ENCODE assay signal across 28 cellular contexts in the genomic region with DNA sequence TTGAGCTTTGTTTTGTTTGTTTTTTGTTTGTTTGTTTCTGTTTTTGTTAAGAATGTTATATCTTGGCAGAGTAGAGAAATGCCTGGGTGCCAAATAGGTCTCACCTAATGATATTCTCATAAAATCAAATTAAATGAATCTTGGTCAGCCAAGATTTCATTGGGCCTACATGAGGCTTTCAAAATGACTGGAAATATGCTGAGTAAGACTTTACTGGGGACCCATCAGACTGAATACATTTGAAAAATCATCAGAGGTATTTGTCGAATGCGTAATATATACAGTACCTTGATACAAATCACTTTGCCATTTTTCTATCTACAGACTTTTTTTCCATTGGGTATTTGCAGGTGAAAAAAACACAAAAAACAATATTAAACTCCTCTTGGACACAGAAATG.
"Had no signal": no experiment of that assay in that cellular context is flagged by ENCODE, and none has a peak within 500 bp of the region (broad histone marks: within the 10 kb centered on the region; RNA-seq: fewer than 3 reads in every experiment).

No MANE protein-coding gene starts in this region.

- H3K36me3 Mint-ChIP-seq: activated CD4-positive, alpha-beta memory T cell treated with anti-CD3 and anti-CD28 coated beads for 36 hours; activated naive CD4-positive, alpha-beta T cell treated with anti-CD3 and anti-CD28 coated beads, Interleukin-2, amount 10 ng/mL, durations not matched to agents 7 days and 5 days; activated naive CD8-positive, alpha-beta T cell treated with anti-CD3 and anti-CD28 coated beads, Interleukin-2, amount 10 ng/mL, durations not matched to agents 7 days and 5 days had no signal

- H3K27ac Mint-ChIP-seq: activated CD4-positive, alpha-beta memory T cell treated with anti-CD3 and anti-CD28 coated beads for 36 hours; activated CD4-positive, alpha-beta T cell treated with anti-CD3 and anti-CD28 coated beads for 36 hours; activated CD4-positive, alpha-beta T cell treated with anti-CD3 and anti-CD28 coated beads, Interleukin-2, amount 10 ng/mL, durations not matched to agents 24 days and 14 days; activated CD8-positive, alpha-beta T cell treated with anti-CD3 and anti-CD28 coated beads, Interleukin-2, amount 10 ng/mL, durations not matched to agents 7 days and 5 days; activated naive CD4-positive, alpha-beta T cell treated with anti-CD3 and anti-CD28 coated beads, Interleukin-2, amount 10 ng/mL, durations not matched to agents 7 days and 5 days; activated naive CD4-positive, alpha-beta T cell treated with anti-CD3 and anti-CD28 coated beads, Interleukin-2, amount 50 U/mL, for 72 hours; activated naive CD8-positive, alpha-beta T cell treated with anti-CD3 and anti-CD28 coated beads, Interleukin-2, amount 10 ng/mL, durations not matched to agents 7 days and 5 days; activated T-cell treated with anti-CD3 and anti-CD28 coated beads, Interleukin-2, amount 50 U/mL, for 24 hours; activated T-cell treated with anti-CD3 and anti-CD28 coated beads, Interleukin-2, amount 50 U/mL, for 72 hours had no signal

- H3K4me3 Mint-ChIP-seq: activated CD4-positive, alpha-beta memory T cell treated with anti-CD3 and anti-CD28 coated beads for 36 hours; activated CD4-positive, alpha-beta T cell treated with anti-CD3 and anti-CD28 coated beads for 36 hours; activated CD4-positive, alpha-beta T cell treated with anti-CD3 and anti-CD28 coated beads, Interleukin-2, amount 10 ng/mL, durations not matched to agents 24 days and 14 days; activated CD8-positive, alpha-beta T cell treated with anti-CD3 and anti-CD28 coated beads, Interleukin-2, amount 10 ng/mL, durations not matched to agents 7 days and 5 days; activated naive CD4-positive, alpha-beta T cell treated with anti-CD3 and anti-CD28 coated beads, Interleukin-2, amount 10 ng/mL, durations not matched to agents 7 days and 5 days; activated naive CD8-positive, alpha-beta T cell treated with anti-CD3 and anti-CD28 coated beads, Interleukin-2, amount 10 ng/mL, durations not matched to agents 7 days and 5 days; activated T-cell treated with anti-CD3 and anti-CD28 coated beads, Interleukin-2, amount 50 U/mL, for 24 hours; activated T-cell treated with anti-CD3 and anti-CD28 coated beads, Interleukin-2, amount 50 U/mL, for 72 hours; central memory CD8-positive, alpha-beta T cell had no signal

- H3K36me3 ChIP-seq: ascending aorta, brain microvascular endothelial cell, colonic mucosa, esophagus squamous epithelium, gastroesophageal sphincter had no signal

- H3K27ac ChIP-seq: ascending aorta, brain microvascular endothelial cell, colonic mucosa, epithelial cell of prostate, esophagus squamous epithelium, gastroesophageal sphincter had no signal

- H3K27me3 ChIP-seq: ascending aorta, brain microvascular endothelial cell, colonic mucosa, esophagus squamous epithelium, gastroesophageal sphincter had no signal

- FAIRE-seq: bronchial epithelial cell, endometrium, endothelial cell of umbilical vein had no signal

- H3K4me1 Mint-ChIP-seq: activated CD4-positive, alpha-beta T cell treated with anti-CD3 and anti-CD28 coated beads for 36 hours; activated CD4-positive, alpha-beta T cell treated with anti-CD3 and anti-CD28 coated beads, Interleukin-2, amount 10 ng/mL, durations not matched to agents 24 days and 14 days; activated naive CD4-positive, alpha-beta T cell treated with anti-CD3 and anti-CD28 coated beads, Interleukin-2, amount 10 ng/mL, durations not matched to agents 7 days and 5 days; activated naive CD8-positive, alpha-beta T cell treated with anti-CD3 and anti-CD28 coated beads, Interleukin-2, amount 10 ng/mL, durations not matched to agents 7 days and 5 days; central memory CD8-positive, alpha-beta T cell had no signal

- H3K4me1 ChIP-seq: ascending aorta, colonic mucosa, esophagus squamous epithelium, gastroesophageal sphincter had no signal

- DNase-seq: activated CD4-positive, alpha-beta memory T cell treated with anti-CD3 and anti-CD28 coated beads for 36 hours; activated CD4-positive, alpha-beta T cell treated with anti-CD3 and anti-CD28 coated beads for 36 hours; activated CD4-positive, alpha-beta T cell treated with anti-CD3 and anti-CD28 coated beads, Interleukin-2, amount 10 ng/mL, durations not matched to agents 24 days and 14 days; activated CD4-positive, CD25-positive, alpha-beta regulatory T cell; activated CD4-positive, CD25-positive, alpha-beta regulatory T cell treated with anti-CD3 and anti-CD28 coated beads, Interleukin-2, amount 50 U/mL, for 72 hours; activated CD8-positive, alpha-beta memory T cell treated with anti-CD3 and anti-CD28 coated beads, Interleukin-2, amount 50 U/mL, for 48 hours; activated CD8-positive, alpha-beta T cell treated with anti-CD3 and anti-CD28 coated beads, Interleukin-2, amount 10 ng/mL, durations not matched to agents 7 days and 5 days; activated gamma-delta T cell; activated naive CD4-positive, alpha-beta T cell; activated naive CD4-positive, alpha-beta T cell treated with anti-CD3 and anti-CD28 coated beads, Interleukin-2, amount 10 ng/mL, durations not matched to agents 7 days and 5 days; activated naive CD8-positive, alpha-beta T cell treated with anti-CD3 and anti-CD28 coated beads, Interleukin-2, amount 10 ng/mL, durations not matched to agents 7 days and 5 days; activated T-cell treated with anti-CD3 and anti-CD28 coated beads for 4 hours; activated T-cell treated with anti-CD3 and anti-CD28 coated beads, Interleukin-2, amount 50 U/mL, for 24 hours; activated T-cell treated with anti-CD3 and anti-CD28 coated beads, Interleukin-2, amount 50 U/mL, for 72 hours; brain microvascular endothelial cell; colonic mucosa; effector CD8-positive, alpha-beta T cell; esophagus squamous epithelium; foreskin melanocyte; T-helper 2 cell had no signal

- H3K4me3 ChIP-seq: ascending aorta, colonic mucosa, esophagus squamous epithelium, gastroesophageal sphincter had no signal

- ATAC-seq: activated CD4-positive, alpha-beta T cell treated with anti-CD3 and anti-CD28 coated beads for 36 hours; activated CD8-positive, alpha-beta T cell treated with anti-CD3 and anti-CD28 coated beads, Interleukin-2, amount 10 ng/mL, durations not matched to agents 7 days and 5 days; activated naive CD4-positive, alpha-beta T cell treated with anti-CD3 and anti-CD28 coated beads, Interleukin-2, amount 50 U/mL, for 72 hours; activated T-cell treated with anti-CD3 and anti-CD28 coated beads, Interleukin-2, amount 50 U/mL, for 72 hours; gastroesophageal sphincter had no signal

- H3K27me3 Mint-ChIP-seq: activated CD4-positive, alpha-beta memory T cell treated with anti-CD3 and anti-CD28 coated beads for 36 hours; activated CD4-positive, alpha-beta T cell treated with anti-CD3 and anti-CD28 coated beads for 36 hours; activated CD4-positive, alpha-beta T cell treated with anti-CD3 and anti-CD28 coated beads, Interleukin-2, amount 10 ng/mL, durations not matched to agents 24 days and 14 days; activated naive CD4-positive, alpha-beta T cell treated with anti-CD3 and anti-CD28 coated beads, Interleukin-2, amount 10 ng/mL, durations not matched to agents 7 days and 5 days; activated naive CD8-positive, alpha-beta T cell treated with anti-CD3 and anti-CD28 coated beads, Interleukin-2, amount 10 ng/mL, durations not matched to agents 7 days and 5 days; activated T-cell treated with anti-CD3 and anti-CD28 coated beads, Interleukin-2, amount 50 U/mL, for 24 hours; central memory CD8-positive, alpha-beta T cell had no signal

- H3K9me3 ChIP-seq: ascending aorta, colonic mucosa, esophagus squamous epithelium, gastroesophageal sphincter had no signal
